ENCODE assay signal across 8 cellular contexts in the genomic region with DNA sequence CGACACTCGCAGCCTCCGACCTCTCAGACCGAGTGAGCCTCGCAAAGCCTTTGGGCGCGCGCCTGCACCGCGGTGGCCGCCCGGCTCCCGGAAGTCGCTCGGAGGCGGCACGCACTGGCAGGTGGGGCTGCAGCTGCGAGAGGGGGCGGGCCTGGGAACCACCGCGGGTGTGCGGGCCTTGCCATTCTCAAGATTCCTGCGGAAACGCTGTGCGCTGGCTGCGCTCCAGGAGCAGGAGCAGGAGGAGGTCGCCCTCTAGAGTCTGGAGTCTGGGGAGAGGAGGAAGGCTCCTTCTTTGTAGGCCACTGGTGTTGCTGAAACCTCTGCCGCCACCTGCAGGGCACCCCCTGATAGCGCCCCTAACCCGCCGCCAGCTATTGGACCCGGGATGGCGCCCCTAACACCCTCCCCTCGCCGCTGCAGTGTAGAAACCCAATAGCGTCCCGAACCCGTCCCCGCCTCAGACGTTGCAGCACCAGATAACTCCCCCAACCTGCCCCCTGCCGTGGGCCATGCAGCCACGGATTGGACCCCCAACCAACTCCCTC.
DNase-seq lines count a peak whose midpoint lies in the region; ATAC-seq and TF ChIP-seq lines count a peak whose summit lies in the region.
"Not testable (repeated sequence)": the region's sequence is repeated elsewhere in the genome, so short reads cannot be mapped to it uniquely, and the experiment has no call there.

No MANE protein-coding gene starts in this region.

- not testable (repeated sequence) for TF ChIP-seq POLR2A in ovary (IDR thresholded peaks at IDR 0.05); stomach (IDR thresholded peaks at IDR 0.05)

- intact Hi-C loops in Panc1 (cut with micrococcal nuclease; ENCODE audit: unreplicated experiment), result loop anchor here (5.0 kb wide), 1 partner anchor 82 kb away; no protein-coding TSS in a partner anchor
- intact Hi-C loops in ovary (cut with DNase I); stomach (cut with DNase I; ENCODE audit: low total_unique reads): not testable (repeated sequence)

- BruUV-seq in Panc1 (replicated peaks; lab: Mats Ljungman, UMichigan), result not testable (repeated sequence)

- ATAC-seq in GM21786 (IDR thresholded peaks at IDR 0.05; ENCODE audit: unreplicated experiment) (peak; percentile 90), Panc1 (peak; percentile 82; the same call in 1 of the 2 replicates)

- TF ChIP-seq EP300 in ovary (IDR thresholded peaks at IDR 0.05); stomach (IDR thresholded peaks at IDR 0.05): not testable (repeated sequence)

- H3K27ac Mint-ChIP-seq in IgD-negative memory B cell, result peak overlapping the region in 1 of 3 donors; percentile 71

- not testable (repeated sequence) for H3K4me1 ChIP-seq in Panc1 (ENCODE audit: control insufficient read depth, insufficient read depth, low read length); ovary (ENCODE audit: insufficient read depth)
- H3K4me1 ChIP-seq in stomach, result peaks cover 0 to 14% (median 3%) of the 10 kb centered on the region in 4 donors

- in situ Hi-C loops in Panc1 (cut with HindIII; ENCODE audit: low pct_unique_long_range_greater_than_20kb, low sequenced_read_pairs), result not testable (repeated sequence)

- not testable (repeated sequence) for H3K36me3 ChIP-seq in Panc1 (ENCODE audit: control insufficient read depth, insufficient read depth, low read length); ovary; stomach

- H3K27me3 Mint-ChIP-seq in IgD-negative memory B cell, result not testable (repeated sequence)

- H3K4me1 Mint-ChIP-seq in IgD-negative memory B cell, result not testable (repeated sequence)

- not testable (repeated sequence) for DNase-seq in Panc1 (ENCODE audit: low read depth, low spot score); stomach
- DNase-seq in activated T-helper 1 cell treated with Interleukin-2 at 50 U/mL for 16 hours (ENCODE audit: low read depth) (peak; percentile 54), fibroblast of peridontal ligament (ENCODE audit: extremely low read depth) (peak; percentile 3), ovary (peak in 3 of 5 donors; percentile 46 to 70 (median 63))

- H3K9me3 ChIP-seq in Panc1 (ENCODE audit: control insufficient read depth, insufficient read depth, low read depth, low read length); ovary; stomach: not testable (repeated sequence)

- WGBS in ovary, 3 donors, result 8 to 31% (median 19%) methylated on average over 20 to 41 of the region's 42 CpGs
- WGBS in stomach, 5 donors, result 4 to 71% (median 11%) methylated on average over 5 to 41 of the region's 42 CpGs

- not testable (repeated sequence) for H3K9me3 Mint-ChIP-seq in IgD-negative memory B cell

- H3K27me3 ChIP-seq in Panc1 (ENCODE audit: control insufficient read depth, insufficient read depth, low read length); ovary: not testable (repeated sequence)
- peaks cover 0 to 17% (median 0%) of the 10 kb centered on the region in 3 donors for H3K27me3 ChIP-seq in stomach

- H3K4me3 Mint-ChIP-seq in IgD-negative memory B cell, result peak overlapping the region in 3 of 4 donors; percentile 82 to 93 (median 91)

- TF ChIP-seq CTCF in Panc1 (IDR thresholded peaks at IDR 0.05); ovary (IDR thresholded peaks at IDR 0.05): not testable (repeated sequence)
- TF ChIP-seq CTCF in stomach (IDR thresholded peaks at IDR 0.05), result peak in 1 of 7 experiments; percentile 17

- peak overlapping the region; percentile 31; the same call in 1 of the 2 replicates for H3K4me3 ChIP-seq in GM08714 (ENCODE audit: low read length)
- not testable (repeated sequence) for H3K4me3 ChIP-seq in Panc1 (ENCODE audit: low read depth in 2 of 2, low read length in 2 of 2)
- peak overlapping the region; percentile 23 for H3K4me3 ChIP-seq in ovary
- peak overlapping the region; percentile 31 to 48 (median 40) for H3K4me3 ChIP-seq in stomach

- CTCF ChIA-PET in Panc1 (lab: Charles Lee), result not testable (repeated sequence)

- not testable (repeated sequence) for H3K36me3 Mint-ChIP-seq in IgD-negative memory B cell

- POLR2A ChIA-PET in Panc1 (lab: Charles Lee), result not testable (repeated sequence)

- H3K27ac ChIP-seq in Panc1 (ENCODE audit: low read length); ovary; stomach: not testable (repeated sequence)
